9 cellular contexts compared by ENCODE assay signal in the genomic region with DNA sequence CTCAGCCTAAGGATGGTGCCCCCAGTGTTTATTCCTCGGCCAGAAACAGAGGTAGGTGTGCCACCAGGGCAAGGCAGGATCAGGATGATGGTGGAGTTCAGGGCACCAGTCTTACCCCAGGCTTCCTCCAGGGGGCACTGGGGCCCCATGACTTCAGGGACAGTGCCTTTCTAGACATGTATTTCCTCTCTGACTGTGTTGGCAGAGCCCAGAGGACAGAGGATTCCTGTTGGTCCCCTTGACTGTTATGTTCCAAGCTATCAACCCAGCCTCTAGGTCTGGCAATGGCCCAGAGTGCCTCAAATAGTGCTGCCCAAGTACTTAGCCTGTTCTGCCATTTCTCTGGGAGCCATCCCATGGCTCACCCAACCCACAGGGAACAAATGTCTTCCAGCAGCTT. TPM values are rescaled to one million over a fixed set of nuclear protein-coding genes. Genes with fewer than 3 reads are reported as not detected.
DNase-seq lines count a peak whose midpoint lies in the region; ATAC-seq, FAIRE-seq and TF ChIP-seq lines count a peak whose summit lies in the region.
"Had no signal": no experiment of that assay in that cellular context is flagged by ENCODE, and none has a peak within 500 bp of the region (broad histone marks: within the 10 kb centered on the region; RNA-seq: fewer than 3 reads in every experiment).

No MANE protein-coding gene starts in this region.

- DNase-seq in DND-41 (peak; percentile 92), HTR-8/SVneo (ENCODE audit: insufficient read length, low spot score) (peak; percentile 66), SKM-1 (lab: John Stamatoyannopoulos, UW; ENCODE audit: unreplicated experiment) (peak; percentile 64), glomerular visceral epithelial cell (ENCODE audit: extremely low spot score) (peak; percentile 69), pons (ENCODE audit: low spot score) (peak; percentile 72), upper lobe of left lung (peak in 1 of 2 donors; percentile 84)
- DNase-seq in activated naive CD4-positive, alpha-beta T cell treated with anti-CD3 and anti-CD28 coated beads, Interleukin-2, amount 10 ng/mL, durations not matched to agents 7 days and 5 days: peak; percentile 88

- no peaks in the 10 kb centered on the region for H3K27me3 Mint-ChIP-seq in activated naive CD4-positive, alpha-beta T cell treated with anti-CD3 and anti-CD28 coated beads, Interleukin-2, amount 10 ng/mL, durations not matched to agents 7 days and 5 days

- peak; percentile 32 for ATAC-seq in DND-41 (ENCODE audit: insufficient read depth, low read depth)
- peak; percentile 52 to 73 for ATAC-seq in upper lobe of left lung (ENCODE audit: low FRiP score in 2 of 2)
- ATAC-seq in GM21723 (IDR thresholded peaks at IDR 0.05; ENCODE audit: unreplicated experiment): no peak

- peak overlapping the region; percentile 90 for H3K4me2 ChIP-seq in DND-41 (ENCODE audit: insufficient read depth, low read length)

- no peak overlapping the region for H2AFZ ChIP-seq in DND-41 (ENCODE audit: low read depth, low read length)

- peak overlapping the region; percentile 80 for H3K9ac ChIP-seq in DND-41 (ENCODE audit: low read depth, low read length)

- TF ChIP-seq CTCF in DND-41 (IDR thresholded peaks at IDR 0.05; ENCODE audit: borderline replicate concordance, extremely low read depth, low read length, poor library complexity, severe bottlenecking) (peak; percentile 98), upper lobe of left lung (IDR thresholded peaks at IDR 0.05) (peak; percentile 89 to 97 (median 94))

- TF ChIP-seq POLR2A in upper lobe of left lung (IDR thresholded peaks at IDR 0.05): no peak

- H3K36me3 ChIP-seq in DND-41 (ENCODE audit: insufficient read depth, low read length) (peaks cover 48% of the 10 kb centered on the region), upper lobe of left lung (peaks cover 0 to 23% (median 6%) of the 10 kb centered on the region in 4 donors)

- H3K27ac ChIP-seq in DND-41 (ENCODE audit: low read length): peak overlapping the region; percentile 96
- H3K27ac ChIP-seq in upper lobe of left lung: peak overlapping the region in 3 of 4 donors; percentile 63 to 79 (median 71)

- no peaks in the 10 kb centered on the region for H3K27me3 ChIP-seq in DND-41 (ENCODE audit: insufficient read depth, low read length, poor library complexity)
- no peaks in the 10 kb centered on the region for H3K27me3 ChIP-seq in upper lobe of left lung

- peaks cover 85% of the 10 kb centered on the region for H3K79me2 ChIP-seq in DND-41 (ENCODE audit: insufficient read depth, low read length)

- peak overlapping the region; percentile 92 for H3K27ac Mint-ChIP-seq in activated naive CD4-positive, alpha-beta T cell treated with anti-CD3 and anti-CD28 coated beads, Interleukin-2, amount 10 ng/mL, durations not matched to agents 7 days and 5 days

- FAIRE-seq in HTR-8/SVneo (lab: Jason Lieb, UNC): peak; percentile 9
- FAIRE-seq: endometrium had no signal

- no peaks in the 10 kb centered on the region for H3K9me3 Mint-ChIP-seq in activated naive CD4-positive, alpha-beta T cell treated with anti-CD3 and anti-CD28 coated beads, Interleukin-2, amount 10 ng/mL, durations not matched to agents 7 days and 5 days

- TF ChIP-seq EP300 in upper lobe of left lung (IDR thresholded peaks at IDR 0.05): no peak

- peaks cover 42% of the 10 kb centered on the region for H3K36me3 Mint-ChIP-seq in activated naive CD4-positive, alpha-beta T cell treated with anti-CD3 and anti-CD28 coated beads, Interleukin-2, amount 10 ng/mL, durations not matched to agents 7 days and 5 days

- no peaks in the 10 kb centered on the region for H4K20me1 ChIP-seq in DND-41 (ENCODE audit: insufficient read depth, low read length)

- H3K4me3 ChIP-seq in DND-41 (ENCODE audit: low read depth in 1 of 2, low read length in 2 of 2) (peak overlapping the region; percentile 3 to 92; a peak in 3 of 4 replicates), upper lobe of left lung (no peak overlapping the region)

- H3K9me3 ChIP-seq in DND-41 (ENCODE audit: insufficient read depth, low read length, severe bottlenecking) (no peaks in the 10 kb centered on the region), upper lobe of left lung (no peaks in the 10 kb centered on the region)

- CTCF ChIA-PET in activated naive CD4-positive, alpha-beta T cell treated with anti-CD3 and anti-CD28 coated beads, Interleukin-2, amount 10 ng/mL, durations not matched to agents 7 days and 5 days (lab: Charles Lee): interaction anchor here (0.7 to 21.4 kb wide), 20 partner anchors 9 to 818 kb away, joined by 3 to 753 read pairs (median 4); a partner anchor contains a TSS

- H3K4me1 ChIP-seq in DND-41 (ENCODE audit: insufficient read depth, low read length) (peaks cover 85% of the 10 kb centered on the region), upper lobe of left lung (peaks cover 33 to 61% (median 56%) of the 10 kb centered on the region in 4 donors)

- peak overlapping the region; percentile 99 for H3K4me3 Mint-ChIP-seq in activated naive CD4-positive, alpha-beta T cell treated with anti-CD3 and anti-CD28 coated beads, Interleukin-2, amount 10 ng/mL, durations not matched to agents 7 days and 5 days

- 0 to 29% methylated on average over 1 of the region's 1 CpG for WGBS in upper lobe of left lung, 2 donors

- H3K4me1 Mint-ChIP-seq in activated naive CD4-positive, alpha-beta T cell treated with anti-CD3 and anti-CD28 coated beads, Interleukin-2, amount 10 ng/mL, durations not matched to agents 7 days and 5 days: peaks cover 81% of the 10 kb centered on the region

RNA-seq across cellular contexts. Expression of a gene that starts 2.8 kb away (rescaled TPM):
- total RNA-seq in upper lobe of left lung: 10 to 100 TPM in 3 of 6 donors, 1 to 10 TPM in 3; 5.0 to 25.3 (median 9.6) TPM

RNA-seq across cellular contexts. Expression of a gene that starts 4.6 kb away (rescaled TPM):
- total RNA-seq in upper lobe of left lung: 1 to 10 TPM; 4.7 to 7.5 (median 5.7) TPM

RNA-seq across cellular contexts. Expression of a gene that starts 39.4 kb away (rescaled TPM):
- 10 to 100 TPM; 35.8 to 66.9 (median 43.1) TPM for total RNA-seq in upper lobe of left lung

RNA-seq across cellular contexts. Expression of a gene that starts 44.8 kb away (rescaled TPM):
- 100 to 1,000 TPM in 1 of 6 donors, 10 to 100 TPM in 5; 30.2 to 102 (median 70.1) TPM for total RNA-seq in upper lobe of left lung

Comparison
In these comparisons a context has a peak if more than half of its experiments do, and no peak if none do; other contexts are left out.
1. H3K4me3 ChIP-seq: peak in DND-41 (2 of 2); none in upper lobe of left lung (0 of 4).